ENCODE assay signal across 1 cellular context in genomic region chr5:72847439-72847838, GRCh38.
TF ChIP-seq lines count a peak whose summit lies in the region.

No MANE protein-coding gene starts in this region.

TF ChIP-seq in WTC11, 78 proteins besides CTCF, POLR2A, EP300 and RAD21 (continued from another document):
- TF ChIP-seq ZNF532 (CRISPR knock-in tag; IDR thresholded peaks at IDR 0.05; ENCODE audit: borderline replicate concordance): no peak
- no peak for TF ChIP-seq HMGA2 (CRISPR knock-in tag; IDR thresholded peaks at IDR 0.05)
- TF ChIP-seq NFATC4 (CRISPR knock-in tag; IDR thresholded peaks at IDR 0.05): no peak
- TF ChIP-seq ZNF423 (CRISPR knock-in tag; IDR thresholded peaks at IDR 0.05): no peak
- TF ChIP-seq TEAD4 (CRISPR knock-in tag; IDR thresholded peaks at IDR 0.05): no peak
